10 cellular contexts compared by ENCODE assay signal in genomic region chr5:95924720-95925119, GRCh38. TPM values are rescaled to one million over a fixed set of nuclear protein-coding genes. Genes with fewer than 3 reads are reported as not detected.
A peak's percentile ranks its signal among the peaks of the same experiment; 100 is the strongest.
DNase-seq lines count a peak whose midpoint lies in the region; ATAC-seq, FAIRE-seq and TF ChIP-seq lines count a peak whose summit lies in the region.
"Had no signal": no experiment of that assay in that cellular context is flagged by ENCODE, and none has a peak within 500 bp of the region (broad histone marks: within the 10 kb centered on the region; RNA-seq: fewer than 3 reads in every experiment).

No MANE protein-coding gene starts in this region.

- H3K9ac ChIP-seq in HepG2 (ENCODE audit: insufficient read depth, low read depth, low read length): no peak overlapping the region

- POLR2A ChIA-PET in HepG2 (lab: Yijun Ruan, JAX): interaction anchor here (0.9 to 1.2 kb wide), 3 partner anchors 16 to 60 kb away, joined by 3 to 4 read pairs (median 3); no protein-coding TSS in a partner anchor

- H3K36me3 Mint-ChIP-seq in GM23338 (ENCODE audit: low read depth): peaks cover 3% of the 10 kb centered on the region; the same call in 1 of the 3 replicates

- no peaks in the 10 kb centered on the region; the same call in 1 of the 2 replicates for H3F3A ChIP-seq in GM23338 (replicated peaks; ENCODE audit: low read depth)

- H3K9me3 Mint-ChIP-seq in GM23338: peaks cover 2% of the 10 kb centered on the region; the same call in 2 of the 3 replicates

- H3K27ac Mint-ChIP-seq in GM23338: no peak overlapping the region

- in situ Hi-C loops in HepG2 (cut with HindIII; ENCODE audit: extremely low pct_ligation_motif_present, low pct_unique_long_range_greater_than_20kb): no loop called here

- TF ChIP-seq EP300 in HepG2 (IDR thresholded peaks at IDR 0.05; ENCODE audit: low read depth in 2 of 2, low read length in 2 of 2) (peak; percentile 21 to 75; a peak in 1 of 4 replicates), HepG2 (CRISPR knock-in tag; IDR thresholded peaks at IDR 0.05; ENCODE audit: borderline replicate concordance) (peak; percentile 70; the same call in 1 of the 2 replicates)

- no TSS peak for BruUV-seq in HepG2 (replicated peaks; lab: Mats Ljungman, UMichigan)

- DNase-seq in DMS153 (lab: John Stamatoyannopoulos, UW) (peak; percentile 37), RWPE2 (ENCODE audit: low spot score) (no peak), HepG2 (ENCODE audit: low spot score) (peak; percentile 90), GM23338 (ENCODE audit: low spot score) (no peak)
- DNase-seq in activated CD4-positive, alpha-beta T cell treated with anti-CD3 and anti-CD28 coated beads for 1 hour: no peak
- DNase-seq: NCI-H187 had no signal

- CTCF ChIA-PET in HepG2 (lab: Yijun Ruan, JAX; ENCODE audit: low intra/inter-chr PET ratio, low total read pairs): no interaction called here

- H3K4me3 ChIP-seq in RWPE2 (ENCODE audit: severe bottlenecking): no peak overlapping the region
- H3K4me3 ChIP-seq in HepG2 (replicated peaks in 1 of 3; ENCODE audit: insufficient read depth in 1 of 3, low read depth in 2 of 3, low read length in 3 of 3): no peak overlapping the region
- no peak overlapping the region for H3K4me3 ChIP-seq in GM23338
- H3K4me3 ChIP-seq: skin epidermis had no signal

- no peaks in the 10 kb centered on the region for H3K9me2 ChIP-seq in GM23338 (ENCODE audit: insufficient read depth)

- TF ChIP-seq POLR2A in HepG2 (IDR thresholded peaks at IDR 0.05; ENCODE audit: insufficient read depth in 1 of 2, low read depth in 2 of 2, low read length in 2 of 2): no peak

- H3K27ac ChIP-seq in RWPE2 (ENCODE audit: poor library complexity, severe bottlenecking): peak overlapping the region; percentile 69
- H3K27ac ChIP-seq in HepG2 (ENCODE audit: extremely low read length, insufficient read depth, low read length): peak overlapping the region; percentile 58
- no peak overlapping the region for H3K27ac ChIP-seq in GM23338 (ENCODE audit: low read depth)

- peak overlapping the region; percentile 32; the same call in 1 of the 2 replicates for H3K4me2 ChIP-seq in HepG2 (ENCODE audit: low read depth, low read length)
- no peak overlapping the region for H3K4me2 ChIP-seq in GM23338

- H3K4me1 ChIP-seq in RWPE2 (ENCODE audit: insufficient read depth, poor library complexity, severe bottlenecking) (peaks cover 68% of the 10 kb centered on the region), HepG2 (ENCODE audit: insufficient read depth, low read length) (peaks cover 90% of the 10 kb centered on the region), GM23338 (ENCODE audit: insufficient read depth) (no peaks in the 10 kb centered on the region; the same call in 1 of the 2 replicates)

- TF ChIP-seq CTCF in RWPE2 (IDR thresholded peaks at IDR 0.05; ENCODE audit: poor library complexity, severe bottlenecking): no peak
- TF ChIP-seq CTCF in HepG2 (CRISPR knock-in tag; IDR thresholded peaks at IDR 0.05): no peak
- TF ChIP-seq CTCF in GM23338 (conservative IDR thresholded peaks at IDR 0.05; ENCODE audit: low read depth in 2 of 2): no peak

- H4K20me1 ChIP-seq in HepG2 (ENCODE audit: insufficient read depth, low read length) (peaks cover 92% of the 10 kb centered on the region), GM23338 (replicated peaks; ENCODE audit: insufficient read depth) (no peaks in the 10 kb centered on the region)

- no peak overlapping the region for H3K4me3 Mint-ChIP-seq in GM23338

- FAIRE-seq in HepG2 (lab: Jason Lieb, UNC): peak; percentile 71

- ATAC-seq in HG02571 (IDR thresholded peaks at IDR 0.05; ENCODE audit: unreplicated experiment): peak; percentile 29
- peak; percentile 87 for ATAC-seq in RWPE2 (ENCODE audit: low read depth)
- peak; percentile 89 for ATAC-seq in HepG2
- ATAC-seq in GM23338: no peak
- no peak for ATAC-seq in HG03565 (IDR thresholded peaks at IDR 0.05; ENCODE audit: unreplicated experiment)
- ATAC-seq in HG03354 (IDR thresholded peaks at IDR 0.05; ENCODE audit: poor library complexity, severe bottlenecking, unreplicated experiment): no peak

- H3K9me3 ChIP-seq in RWPE2 (ENCODE audit: severe bottlenecking): no peaks in the 10 kb centered on the region
- no peaks in the 10 kb centered on the region for H3K9me3 ChIP-seq in HepG2 (ENCODE audit: low read length)

- H3K27me3 ChIP-seq in RWPE2 (ENCODE audit: insufficient read depth, poor library complexity, severe bottlenecking) (no peaks in the 10 kb centered on the region), HepG2 (ENCODE audit: control insufficient read depth in 1 of 2, insufficient read depth in 2 of 2, low read length in 2 of 2) (no peaks in the 10 kb centered on the region), GM23338 (ENCODE audit: insufficient read depth) (no peaks in the 10 kb centered on the region)

- peaks cover 4% of the 10 kb centered on the region for H3K27me3 Mint-ChIP-seq in GM23338 (ENCODE audit: insufficient read depth, low read depth, poor library complexity)

- H3K4me1 Mint-ChIP-seq in GM23338: peaks cover 8% of the 10 kb centered on the region

- 0% methylated on average over 3 of the region's 3 CpGs for WGBS in HepG2 (ENCODE audit: low lambda C conversion rate)

- H3K79me2 ChIP-seq in HepG2 (ENCODE audit: insufficient read depth, low read length) (peaks cover 92% of the 10 kb centered on the region), GM23338 (replicated peaks; ENCODE audit: insufficient read depth) (peaks cover 3% of the 10 kb centered on the region; the same call in 1 of the 2 replicates)

- H2AFZ ChIP-seq in HepG2 (ENCODE audit: low read length) (no peak overlapping the region), GM23338 (no peak overlapping the region)

- peaks cover 82% of the 10 kb centered on the region for H3K36me3 ChIP-seq in RWPE2 (ENCODE audit: low read depth)
- H3K36me3 ChIP-seq in HepG2 (replicated peaks in 1 of 2; ENCODE audit: control insufficient read depth in 1 of 2, insufficient read depth in 2 of 2, low read length in 2 of 2): peaks cover 7 to 32% of the 10 kb centered on the region in 2 experiments
- H3K36me3 ChIP-seq in GM23338 (ENCODE audit: insufficient read depth): no peaks in the 10 kb centered on the region

- intact Hi-C loops in HepG2 (cut with micrococcal nuclease; ENCODE audit: unreplicated experiment): no loop called here

- TF ChIP-seq RAD21 in HepG2 (CRISPR knock-in tag; IDR thresholded peaks at IDR 0.05): 0 out of 2 replicates have a peak, but pooled peaks have one; percentile 20

TF ChIP-seq in HepG2, 621 proteins besides CTCF, POLR2A, EP300 and RAD21 (continues in another document):
- TF ChIP-seq ZSCAN25 (CRISPR knock-in tag; IDR thresholded peaks at IDR 0.05) (no peak), SIX1 (CRISPR knock-in tag; IDR thresholded peaks at IDR 0.05; ENCODE audit: borderline replicate concordance) (peak; percentile 54; the same call in 1 of the 2 replicates), CREB1 (IDR thresholded peaks at IDR 0.05) (no peak), CREB1 (CRISPR knock-in tag; IDR thresholded peaks at IDR 0.05) (peak; percentile 74)

RNA-seq across cellular contexts. Expression of gene ELL2, which starts 36.9 kb away (rescaled TPM):
- 64.5 and 78.9 TPM in 2 replicates for total RNA-seq in HepG2 (2016; rRNA removed; fragmentation: Illumina TruSeq; extraction: Trizol)
- 19.2 and 20.4 TPM in 2 replicates for total RNA-seq in HepG2 (2016; cell fraction: cytosol; rRNA removed; fragmentation: Illumina TruSeq; extraction: Trizol; ENCODE audit: low read depth)
- total RNA-seq in HepG2 (2016; cell fraction: insoluble cytoplasmic fraction; rRNA removed; fragmentation: Illumina TruSeq; extraction: Trizol): 69.3 and 74.8 TPM in 2 replicates
- 73.2 and 75.4 TPM in 2 replicates for total RNA-seq in HepG2 (2016; cell fraction: membrane; rRNA removed; fragmentation: Illumina TruSeq; extraction: Trizol)
- 121 and 123 TPM in 2 replicates for total RNA-seq in HepG2 (2016; cell fraction: nucleus; rRNA removed; fragmentation: Illumina TruSeq; extraction: Trizol)
- 75.7 and 97.1 TPM in 2 replicates for polyA plus RNA-seq in HepG2 (2011; rRNA removed)
- polyA plus RNA-seq in HepG2 (2011; cell fraction: cytosol; rRNA removed): 40.8 and 54.3 TPM in 2 replicates
- 68.9 and 74.9 TPM in 2 replicates for polyA plus RNA-seq in HepG2 (2011; cell fraction: nucleus; rRNA removed)
- polyA plus RNA-seq in HepG2 (2012): 87.7 and 101 TPM in 2 replicates
- 13.4 and 15.1 TPM in 2 replicates for polyA plus RNA-seq in HepG2 (2016; cell fraction: cytosol; fragmentation: Illumina TruSeq; extraction: Trizol; ENCODE audit: low read depth)
- 81.1 and 83.2 TPM in 2 replicates for polyA plus RNA-seq in HepG2 (2016; cell fraction: insoluble cytoplasmic fraction; fragmentation: Illumina TruSeq; extraction: Trizol; ENCODE audit: low read depth)
- 49.0 and 50.1 TPM in 2 replicates for polyA plus RNA-seq in HepG2 (2016; cell fraction: membrane; fragmentation: Illumina TruSeq; extraction: Trizol; ENCODE audit: low read depth)
- polyA plus RNA-seq in HepG2 (2016; cell fraction: nucleus; fragmentation: Illumina TruSeq; extraction: Trizol; ENCODE audit: insufficient read depth, low read depth): 115 and 124 TPM in 2 replicates
- 37.6 and 93.4 TPM in 2 replicates for polyA minus RNA-seq in HepG2 (2011; rRNA and poly(A)+ RNA removed; ENCODE audit: low replicate concordance)
- polyA minus RNA-seq in HepG2 (2011; cell fraction: cytosol; rRNA and poly(A)+ RNA removed): 82.9 and 96.7 TPM in 2 replicates
- 685 and 799 TPM in 2 replicates for polyA minus RNA-seq in HepG2 (2011; cell fraction: nucleus; rRNA and poly(A)+ RNA removed)
- 17.7 and 32.6 TPM in 2 replicates for total RNA-seq in GM23338 (2014; rRNA removed; shearing (Covaris generic))
- polyA plus RNA-seq in GM23338 (2016; fragmentation: Nextera tagmentation; extraction: Ambion mirVana): 5.8 and 7.4 TPM in 2 replicates

Comparison
In these comparisons a context has a peak if more than half of its experiments do, and no peak if none do; other contexts are left out.
1. DNase-seq: peak in DMS153 (single experiment) and HepG2 (single experiment); none in RWPE2 (single experiment), GM23338 (single experiment) and activated CD4-positive, alpha-beta T cell treated with anti-CD3 and anti-CD28 coated beads for 1 hour (single experiment).
2. ATAC-seq: peak in HG02571 (single experiment), RWPE2 (single experiment) and HepG2 (single experiment); none in GM23338 (single experiment), HG03565 (single experiment) and HG03354 (single experiment).